Comparison of ENCODE assay signal across 13 cellular contexts in the genomic region with DNA sequence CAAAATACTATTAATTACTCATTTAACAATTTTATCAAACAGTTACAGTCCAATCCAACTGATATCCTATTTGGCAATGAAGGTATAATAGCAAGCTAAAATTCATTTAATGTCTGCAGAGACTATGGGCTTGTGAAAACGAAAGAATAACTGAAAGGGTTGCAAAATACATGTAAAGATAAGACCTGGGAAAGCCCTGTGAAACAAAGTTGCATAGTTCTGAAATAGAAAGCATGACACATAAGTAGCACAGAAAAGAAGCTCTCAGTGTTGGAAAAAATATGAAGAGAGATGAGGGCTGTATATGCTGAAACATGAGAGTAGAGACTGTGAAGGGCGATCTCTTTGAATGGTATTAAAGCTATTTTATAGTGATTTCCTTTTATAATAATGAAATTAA.
DNase-seq lines count a peak whose midpoint lies in the region; ATAC-seq and TF ChIP-seq lines count a peak whose summit lies in the region.
"Had no signal": no experiment of that assay in that cellular context is flagged by ENCODE, and none has a peak within 500 bp of the region (broad histone marks: within the 10 kb centered on the region; RNA-seq: fewer than 3 reads in every experiment).

No MANE protein-coding gene starts in this region.

- H3K27me3 Mint-ChIP-seq in T-cell: no peaks in the 10 kb centered on the region
- H3K27me3 Mint-ChIP-seq: activated naive CD8-positive, alpha-beta T cell treated with anti-CD3 and anti-CD28 coated beads, Interleukin-2, amount 50 U/mL, for 24 hours had no signal

- peak; percentile 55 for ATAC-seq in GM21515 (IDR thresholded peaks at IDR 0.05; ENCODE audit: unreplicated experiment)
- ATAC-seq in HG03520 (IDR thresholded peaks at IDR 0.05; ENCODE audit: unreplicated experiment): peak; percentile 70
- ATAC-seq in T-cell (replicated peaks in 1 of 4): no peak
- ATAC-seq: activated naive CD8-positive, alpha-beta T cell treated with anti-CD3 and anti-CD28 coated beads, Interleukin-2, amount 50 U/mL, for 24 hours; gastrocnemius medialis had no signal

- CTCF ChIA-PET in T-cell (lab: Charles Lee): no interaction called here

- H3K27ac Mint-ChIP-seq in T-cell: no peak overlapping the region
- H3K27ac Mint-ChIP-seq: activated naive CD8-positive, alpha-beta T cell treated with anti-CD3 and anti-CD28 coated beads, Interleukin-2, amount 50 U/mL, for 24 hours had no signal

- H3K4me1 Mint-ChIP-seq in T-cell: no peaks in the 10 kb centered on the region
- H3K4me1 Mint-ChIP-seq: activated naive CD8-positive, alpha-beta T cell treated with anti-CD3 and anti-CD28 coated beads, Interleukin-2, amount 50 U/mL, for 24 hours had no signal

- no peak overlapping the region for H3K4me3 Mint-ChIP-seq in T-cell
- H3K4me3 Mint-ChIP-seq: activated naive CD8-positive, alpha-beta T cell treated with anti-CD3 and anti-CD28 coated beads, Interleukin-2, amount 50 U/mL, for 24 hours had no signal

- TF ChIP-seq CTCF in GM12864 (IDR thresholded peaks at IDR 0.05; ENCODE audit: low read depth, low read length, missing control alignments): no peak
- TF ChIP-seq CTCF in foreskin fibroblast (IDR thresholded peaks at IDR 0.05; ENCODE audit: low read depth, low read length): no peak

- no peaks in the 10 kb centered on the region for H3K36me3 Mint-ChIP-seq in T-cell

- H3K9me3 Mint-ChIP-seq in T-cell: peaks cover 0 to 3% (median 2%) of the 10 kb centered on the region in 3 donors
- H3K9me3 Mint-ChIP-seq: activated naive CD8-positive, alpha-beta T cell treated with anti-CD3 and anti-CD28 coated beads, Interleukin-2, amount 50 U/mL, for 24 hours had no signal

- DNase-seq in GM12864 (ENCODE audit: low read depth) (peak; percentile 5), amniotic epithelial cell (ENCODE audit: low read depth) (peak; percentile 86), foreskin fibroblast (no peak), T-cell (no peak), iPS-NIHi11 (ENCODE audit: low spot score) (no peak), NCI-H510A treated with DMSO at 0.1 percent for 48 hours (lab: John Stamatoyannopoulos, UW) (no peak)
- DNase-seq: activated naive CD8-positive, alpha-beta T cell treated with anti-CD3 and anti-CD28 coated beads, Interleukin-2, amount 50 U/mL, for 24 hours; gastrocnemius medialis; kidney; MG63; NCI-H524 treated with DMSO at 0.1 percent for 48 hours had no signal

- POLR2A ChIA-PET in T-cell (lab: Charles Lee): no interaction called here

- H3K4me3 ChIP-seq in GM12864 (ENCODE audit: low read depth, low read length): no peak overlapping the region
- H3K4me3 ChIP-seq in foreskin fibroblast (ENCODE audit: low read depth in 1 of 2, low read length in 2 of 2): no peak overlapping the region
- H3K4me3 ChIP-seq: gastrocnemius medialis, MG63 had no signal

Comparison
In these comparisons a context has a peak if more than half of its experiments do, and no peak if none do; other contexts are left out.
1. DNase-seq: peak in GM12864 (single experiment) and amniotic epithelial cell (single experiment); none in foreskin fibroblast (0 of 2), T-cell (0 of 34), iPS-NIHi11 (single experiment) and NCI-H510A treated with DMSO at 0.1 percent for 48 hours (single experiment).
2. ATAC-seq: peak in GM21515 (single experiment) and HG03520 (single experiment); none in T-cell (0 of 4).